Comparison of ENCODE assay signal across 10 cellular contexts in the genomic region with DNA sequence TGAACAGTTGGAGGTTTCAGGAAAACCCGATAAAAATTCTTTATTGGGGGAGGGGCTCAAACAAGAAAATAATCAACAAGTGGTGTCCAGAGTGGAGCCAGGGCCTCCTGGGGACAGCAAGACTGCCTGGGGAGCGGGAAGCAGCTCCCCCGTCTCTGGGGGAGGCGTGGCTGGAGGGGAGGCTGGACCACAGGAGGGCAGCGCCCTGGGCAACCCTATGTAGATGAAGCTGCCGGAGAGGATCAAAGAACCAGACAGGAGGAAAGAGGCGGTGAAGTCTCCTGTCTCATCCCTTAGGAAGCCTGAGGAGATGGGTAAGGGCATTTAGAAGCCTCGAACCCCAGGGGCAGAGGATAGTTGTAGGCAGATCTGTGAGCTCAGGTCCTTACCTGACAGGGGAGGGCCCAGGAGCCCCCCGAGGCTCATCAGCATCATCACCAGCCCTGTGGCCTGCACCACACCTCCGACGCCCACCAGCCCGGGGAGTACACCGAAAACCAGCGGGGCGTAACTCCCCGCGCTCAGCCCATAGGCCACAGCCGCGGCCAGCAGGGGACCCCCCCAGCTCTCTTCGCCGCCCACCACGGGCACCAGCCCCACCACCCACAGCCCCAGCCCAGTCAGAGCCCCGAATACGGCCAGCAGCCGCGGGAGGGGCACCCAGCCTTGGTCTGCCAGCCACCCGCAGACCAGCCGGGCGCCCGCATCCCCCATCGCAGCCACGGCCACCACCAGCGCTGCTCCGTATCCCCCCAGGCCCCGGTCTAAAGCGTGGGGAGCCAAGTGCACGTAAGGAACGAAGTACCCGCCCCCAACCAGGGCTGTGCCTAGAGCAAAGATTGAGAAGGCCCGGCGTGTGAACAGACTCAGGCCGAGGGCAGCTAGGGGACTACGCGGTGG. TPM values are rescaled to one million over a fixed set of nuclear protein-coding genes. Genes with fewer than 3 reads are reported as not detected.
DNase-seq lines count a peak whose midpoint lies in the region; ATAC-seq lines count a peak whose summit lies in the region.
"Had no signal": no experiment of that assay in that cellular context is flagged by ENCODE, and none has a peak within 500 bp of the region (broad histone marks: within the 10 kb centered on the region; RNA-seq: fewer than 3 reads in every experiment).

No MANE protein-coding gene starts in this region.

- ATAC-seq in activated T-helper 17 cell treated with anti-CD3 and anti-CD28 coated beads, Interleukin-2, amount 50 U/mL, for 72 hours (replicated peaks): no peak
- ATAC-seq in GM18502 (IDR thresholded peaks at IDR 0.05; ENCODE audit: poor library complexity, unreplicated experiment): no peak
- no peak for ATAC-seq in HG03521 (IDR thresholded peaks at IDR 0.05; ENCODE audit: unreplicated experiment)
- no peak for ATAC-seq in HG03280 (IDR thresholded peaks at IDR 0.05; ENCODE audit: unreplicated experiment)

- peak overlapping the region; percentile 67 for H3K27ac Mint-ChIP-seq in activated T-helper 17 cell treated with anti-CD3 and anti-CD28 coated beads, Interleukin-2, amount 50 U/mL, for 72 hours

- no peaks in the 10 kb centered on the region for H3K27me3 Mint-ChIP-seq in activated T-helper 17 cell treated with anti-CD3 and anti-CD28 coated beads, Interleukin-2, amount 50 U/mL, for 72 hours

- H3K27ac ChIP-seq in iPS DF 6.9 (ENCODE audit: low read length): no peak overlapping the region

- H3K36me3 ChIP-seq in H7 (replicated peaks; ENCODE audit: control insufficient read depth, insufficient read depth, low read length) (no peaks in the 10 kb centered on the region), iPS DF 6.9 (ENCODE audit: control insufficient read depth, insufficient read depth, low read length) (no peaks in the 10 kb centered on the region)

- peaks cover 46% of the 10 kb centered on the region for H3K27me3 ChIP-seq in H7 (ENCODE audit: control insufficient read depth, insufficient read depth, low read length)
- peaks cover 11% of the 10 kb centered on the region; the same call in 1 of the 2 replicates for H3K27me3 ChIP-seq in iPS DF 6.9 (ENCODE audit: control insufficient read depth, insufficient read depth, low read length)

- peaks cover 7% of the 10 kb centered on the region for H3K4me1 ChIP-seq in iPS DF 6.9 (ENCODE audit: control insufficient read depth, insufficient read depth, low read length)

- DNase-seq in H7 (peak; percentile 87), iPS DF 6.9 (ENCODE audit: low read depth, low spot score) (no peak), NCI-H2081 (lab: John Stamatoyannopoulos, UW) (no peak)
- peak; percentile 55 for DNase-seq in stimulated activated CD8-positive, alpha-beta memory T cell treated with anti-CD3 and anti-CD28 coated beads, Interleukin-4, amount 100 ng/mL, for 48 hours
- DNase-seq: NCI-H510A treated with DMSO at 0.1 percent for 48 hours had no signal

- peaks cover 14% of the 10 kb centered on the region for H3K36me3 Mint-ChIP-seq in activated T-helper 17 cell treated with anti-CD3 and anti-CD28 coated beads, Interleukin-2, amount 50 U/mL, for 72 hours (ENCODE audit: low read depth)

- no CpG with 5 or more reads among the region's 44 CpGs for WGBS in iPS DF 6.9 (ENCODE audit: insufficient coverage, insufficient read length)

- peaks cover 11% of the 10 kb centered on the region for H3K4me1 Mint-ChIP-seq in activated T-helper 17 cell treated with anti-CD3 and anti-CD28 coated beads, Interleukin-2, amount 50 U/mL, for 72 hours

- H3K4me3 Mint-ChIP-seq in activated T-helper 17 cell treated with anti-CD3 and anti-CD28 coated beads, Interleukin-2, amount 50 U/mL, for 72 hours: peak overlapping the region; percentile 75

- H3K4me3 ChIP-seq in H7 (ENCODE audit: insufficient read depth, low read depth, low read length): peak overlapping the region; percentile 53
- peak overlapping the region; percentile 38; the same call in 1 of the 2 replicates for H3K4me3 ChIP-seq in iPS DF 6.9 (ENCODE audit: low read length)

- H3K9me3 Mint-ChIP-seq in activated T-helper 17 cell treated with anti-CD3 and anti-CD28 coated beads, Interleukin-2, amount 50 U/mL, for 72 hours: no peaks in the 10 kb centered on the region

- H3K9me3 ChIP-seq in iPS DF 6.9 (ENCODE audit: control insufficient read depth, insufficient read depth, low read length): no peaks in the 10 kb centered on the region

RNA-seq across cellular contexts. Expression of a gene that starts 2.0 kb away (rescaled TPM):
- total RNA-seq in H7 (2014; rRNA removed; shearing (Covaris generic)): 0.24 and 0.37 TPM in 2 replicates
- total RNA-seq in activated T-helper 17 cell treated with anti-CD3 and anti-CD28 coated beads, Interleukin-2, amount 50 U/mL, for 72 hours: 1 to 10 TPM in 1 of 2 donors, under 1 TPM in 1; 0.63 to 3.5 TPM
- total RNA-seq: temporal lobe had no signal

RNA-seq across cellular contexts. Expression of a gene that starts 6.0 kb away (rescaled TPM):
- total RNA-seq in H7 (2014; rRNA removed; shearing (Covaris generic)): 0.37 and 0.48 TPM in 2 replicates
- 10 to 100 TPM; 10.7 to 11.8 TPM for total RNA-seq in activated T-helper 17 cell treated with anti-CD3 and anti-CD28 coated beads, Interleukin-2, amount 50 U/mL, for 72 hours

RNA-seq across cellular contexts. Expression of a gene that starts 19.0 kb away (rescaled TPM):
- total RNA-seq in H7 (2014; rRNA removed; shearing (Covaris generic)): 4.9 and 8.3 TPM in 2 replicates
- 1 to 10 TPM in 1 of 2 donors, under 1 TPM in 1; 0.50 to 2.3 TPM for total RNA-seq in activated T-helper 17 cell treated with anti-CD3 and anti-CD28 coated beads, Interleukin-2, amount 50 U/mL, for 72 hours

RNA-seq across cellular contexts. Expression of a gene that starts 29.4 kb away (rescaled TPM):
- 180 and 238 TPM in 2 replicates for total RNA-seq in H7 (2014; rRNA removed; shearing (Covaris generic))
- total RNA-seq in activated T-helper 17 cell treated with anti-CD3 and anti-CD28 coated beads, Interleukin-2, amount 50 U/mL, for 72 hours: 100 to 1,000 TPM; 162 to 180 TPM

RNA-seq across cellular contexts. Expression of a gene that starts 38.2 kb away (rescaled TPM):
- not detected in 2 replicates for total RNA-seq in H7 (2014; rRNA removed; shearing (Covaris generic))
- not detected for total RNA-seq in activated T-helper 17 cell treated with anti-CD3 and anti-CD28 coated beads, Interleukin-2, amount 50 U/mL, for 72 hours
- total RNA-seq: temporal lobe had no signal

Comparison
In these comparisons a context has a peak if more than half of its experiments do, and no peak if none do; other contexts are left out.
1. DNase-seq: peak in H7 (single experiment) and stimulated activated CD8-positive, alpha-beta memory T cell treated with anti-CD3 and anti-CD28 coated beads, Interleukin-4, amount 100 ng/mL, for 48 hours (single experiment); none in iPS DF 6.9 (single experiment) and NCI-H2081 (0 of 2).